24 cellular contexts compared by ENCODE assay signal in the genomic region with DNA sequence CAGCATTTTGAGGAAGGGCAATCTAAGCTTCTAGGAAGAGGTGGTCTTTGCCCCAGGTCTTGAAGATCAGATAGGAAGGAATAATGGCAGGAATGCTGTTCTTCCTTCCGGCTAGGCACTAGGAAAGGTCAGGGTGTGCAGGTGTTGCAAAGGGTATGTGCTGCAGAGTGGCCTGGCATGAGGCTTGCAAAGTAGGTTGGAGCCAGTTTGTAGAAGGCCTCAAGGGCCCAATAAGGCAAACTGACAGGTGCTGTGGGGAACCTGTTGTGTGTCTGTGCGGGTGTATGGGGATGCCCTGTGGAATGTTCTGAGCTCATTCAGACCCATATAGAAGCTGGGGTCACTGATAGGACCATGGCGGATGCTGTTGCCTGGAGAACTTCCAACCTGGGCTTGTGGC. TPM values are rescaled to one million over a fixed set of nuclear protein-coding genes. Genes with fewer than 3 reads are reported as not detected.
A peak's percentile ranks its signal among the peaks of the same experiment; 100 is the strongest.
DNase-seq lines count a peak whose midpoint lies in the region; ATAC-seq and TF ChIP-seq lines count a peak whose summit lies in the region.
"Had no signal": no experiment of that assay in that cellular context is flagged by ENCODE, and none has a peak within 500 bp of the region (broad histone marks: within the 10 kb centered on the region; RNA-seq: fewer than 3 reads in every experiment).

No MANE protein-coding gene starts in this region.

- POLR2A ChIA-PET in activated CD8-positive, alpha-beta T cell treated with anti-CD3 and anti-CD28 coated beads, Interleukin-2, amount 10 ng/mL, durations not matched to agents 7 days and 5 days (lab: Charles Lee), result no interaction called here
- POLR2A ChIA-PET in activated CD8-positive, alpha-beta T cell treated with anti-CD3 and anti-CD28 coated beads for 36 hours (lab: Charles Lee), result interaction anchor here (3.7 kb wide), 1 partner anchor 12 kb away, joined by 15 read pairs; no protein-coding TSS in a partner anchor
- POLR2A ChIA-PET in activated CD4-positive, alpha-beta memory T cell treated with anti-CD3 and anti-CD28 coated beads for 36 hours (lab: Charles Lee), result interaction anchor here (0.7 to 1.2 kb wide), 2 partner anchors 13 to 89 kb away, joined by 3 read pairs; a partner anchor contains a TSS

- H3K27ac Mint-ChIP-seq in activated CD8-positive, alpha-beta T cell treated with anti-CD3 and anti-CD28 coated beads, Interleukin-2, amount 10 ng/mL, durations not matched to agents 7 days and 5 days, result peak overlapping the region; percentile 36
- H3K27ac Mint-ChIP-seq in activated CD8-positive, alpha-beta T cell treated with anti-CD3 and anti-CD28 coated beads for 36 hours, result no peak overlapping the region
- no peak overlapping the region for H3K27ac Mint-ChIP-seq in activated CD4-positive, alpha-beta memory T cell treated with anti-CD3 and anti-CD28 coated beads for 36 hours
- H3K27ac Mint-ChIP-seq: B cell had no signal

- no peak for DNase-seq in activated CD8-positive, alpha-beta T cell treated with anti-CD3 and anti-CD28 coated beads, Interleukin-2, amount 10 ng/mL, durations not matched to agents 7 days and 5 days
- no peak for DNase-seq in activated CD8-positive, alpha-beta T cell treated with anti-CD3 and anti-CD28 coated beads for 36 hours
- DNase-seq in ecto neural progenitor cell (ENCODE audit: low spot score) (peak; percentile 29), myocyte (ENCODE audit: low read depth) (peak; percentile 44), retina (peak; percentile 13), NCI-H1417 treated with DMSO at 0.1 percent for 48 hours (lab: John Stamatoyannopoulos, UW) (no peak)
- no peak for DNase-seq in activated CD4-positive, alpha-beta memory T cell treated with anti-CD3 and anti-CD28 coated beads for 36 hours
- DNase-seq: DMS53; Karpas-422; MV-4-11; NCI-H1105; NCI-H146; NCI-H1930; NCI-H446; NCI-H526; NCI-H82; NK-92 treated with Interleukin-12 subunit alpha and Interleukin-12 subunit beta, amount 100 ng/mL, for 24 hours; PC-3 had no signal

- CTCF ChIA-PET in activated CD8-positive, alpha-beta T cell treated with anti-CD3 and anti-CD28 coated beads, Interleukin-2, amount 10 ng/mL, durations not matched to agents 7 days and 5 days (lab: Charles Lee), result interaction anchor here (0.9 to 4.6 kb wide), 2 partner anchors 11 to 25 kb away, joined by 3 to 23 read pairs; no protein-coding TSS in a partner anchor
- CTCF ChIA-PET in activated CD8-positive, alpha-beta T cell treated with anti-CD3 and anti-CD28 coated beads for 36 hours (lab: Charles Lee), result interaction anchor here (5.1 kb wide), 1 partner anchor 26 kb away, joined by 33 read pairs; no protein-coding TSS in a partner anchor
- CTCF ChIA-PET in activated CD4-positive, alpha-beta memory T cell treated with anti-CD3 and anti-CD28 coated beads for 36 hours (lab: Charles Lee), result interaction anchor here (3.9 kb wide), 1 partner anchor 25 kb away, joined by 14 read pairs; no protein-coding TSS in a partner anchor

- TF ChIP-seq CTCF in activated CD8-positive, alpha-beta T cell treated with anti-CD3 and anti-CD28 coated beads for 36 hours (IDR thresholded peaks at IDR 0.05), result no peak

- intact Hi-C loops in activated CD8-positive, alpha-beta T cell treated with anti-CD3 and anti-CD28 coated beads for 36 hours (cut with micrococcal nuclease), result no loop called here
- intact Hi-C loops in activated CD4-positive, alpha-beta memory T cell treated with anti-CD3 and anti-CD28 coated beads for 36 hours (cut with micrococcal nuclease), result no loop called here

- H3K4me1 Mint-ChIP-seq in activated CD8-positive, alpha-beta T cell treated with anti-CD3 and anti-CD28 coated beads, Interleukin-2, amount 10 ng/mL, durations not matched to agents 7 days and 5 days (ENCODE audit: low read depth), result peaks cover 21% of the 10 kb centered on the region
- peaks cover 36% of the 10 kb centered on the region for H3K4me1 Mint-ChIP-seq in activated CD8-positive, alpha-beta T cell treated with anti-CD3 and anti-CD28 coated beads for 36 hours (ENCODE audit: low read depth)
- H3K4me1 Mint-ChIP-seq in activated CD4-positive, alpha-beta memory T cell treated with anti-CD3 and anti-CD28 coated beads for 36 hours (ENCODE audit: low read depth), result peaks cover 24% of the 10 kb centered on the region
- H3K4me1 Mint-ChIP-seq: CD14-positive monocyte had no signal

- H3K9me3 Mint-ChIP-seq in activated CD8-positive, alpha-beta T cell treated with anti-CD3 and anti-CD28 coated beads, Interleukin-2, amount 10 ng/mL, durations not matched to agents 7 days and 5 days (ENCODE audit: insufficient read depth), result no peaks in the 10 kb centered on the region
- H3K9me3 Mint-ChIP-seq in activated CD8-positive, alpha-beta T cell treated with anti-CD3 and anti-CD28 coated beads for 36 hours, result no peaks in the 10 kb centered on the region
- no peaks in the 10 kb centered on the region for H3K9me3 Mint-ChIP-seq in activated CD4-positive, alpha-beta memory T cell treated with anti-CD3 and anti-CD28 coated beads for 36 hours
- H3K9me3 Mint-ChIP-seq: CD14-positive monocyte had no signal

- H3K27me3 Mint-ChIP-seq in activated CD8-positive, alpha-beta T cell treated with anti-CD3 and anti-CD28 coated beads, Interleukin-2, amount 10 ng/mL, durations not matched to agents 7 days and 5 days (ENCODE audit: low read depth), result no peaks in the 10 kb centered on the region
- no peaks in the 10 kb centered on the region for H3K27me3 Mint-ChIP-seq in activated CD8-positive, alpha-beta T cell treated with anti-CD3 and anti-CD28 coated beads for 36 hours
- no peaks in the 10 kb centered on the region for H3K27me3 Mint-ChIP-seq in activated CD4-positive, alpha-beta memory T cell treated with anti-CD3 and anti-CD28 coated beads for 36 hours
- H3K27me3 Mint-ChIP-seq: B cell had no signal

- ATAC-seq in activated CD8-positive, alpha-beta T cell treated with anti-CD3 and anti-CD28 coated beads, Interleukin-2, amount 10 ng/mL, durations not matched to agents 7 days and 5 days, result no peak
- no peak for ATAC-seq in activated CD8-positive, alpha-beta T cell treated with anti-CD3 and anti-CD28 coated beads for 36 hours
- ATAC-seq in activated CD4-positive, CD25-positive, alpha-beta regulatory T cell treated with anti-CD3 and anti-CD28 coated beads, Interleukin-2, amount 50 U/mL, for 24 hours, result no peak
- ATAC-seq: HCT116, HepG2, PC-3, Right ventricle myocardium inferior had no signal

- no peak overlapping the region for H3K4me3 Mint-ChIP-seq in activated CD8-positive, alpha-beta T cell treated with anti-CD3 and anti-CD28 coated beads, Interleukin-2, amount 10 ng/mL, durations not matched to agents 7 days and 5 days
- no peak overlapping the region for H3K4me3 Mint-ChIP-seq in activated CD8-positive, alpha-beta T cell treated with anti-CD3 and anti-CD28 coated beads for 36 hours
- no peak overlapping the region for H3K4me3 Mint-ChIP-seq in activated CD4-positive, alpha-beta memory T cell treated with anti-CD3 and anti-CD28 coated beads for 36 hours
- H3K4me3 Mint-ChIP-seq: B cell, CD14-positive monocyte had no signal

- H3K36me3 Mint-ChIP-seq in activated CD8-positive, alpha-beta T cell treated with anti-CD3 and anti-CD28 coated beads, Interleukin-2, amount 10 ng/mL, durations not matched to agents 7 days and 5 days (ENCODE audit: low read depth), result peaks cover 75% of the 10 kb centered on the region
- peaks cover 51% of the 10 kb centered on the region for H3K36me3 Mint-ChIP-seq in activated CD8-positive, alpha-beta T cell treated with anti-CD3 and anti-CD28 coated beads for 36 hours (ENCODE audit: low read depth)
- H3K36me3 Mint-ChIP-seq in activated CD4-positive, alpha-beta memory T cell treated with anti-CD3 and anti-CD28 coated beads for 36 hours, result peaks cover 50% of the 10 kb centered on the region

RNA-seq across cellular contexts. Expression of a gene that starts 12.7 kb away (rescaled TPM):
- 100 to 1,000 TPM; 123 to 125 TPM for total RNA-seq in activated CD8-positive, alpha-beta T cell treated with anti-CD3 and anti-CD28 coated beads, Interleukin-2, amount 10 ng/mL, durations not matched to agents 7 days and 5 days
- total RNA-seq in activated CD8-positive, alpha-beta T cell treated with anti-CD3 and anti-CD28 coated beads for 36 hours, result 10 to 100 TPM; 59.6 to 61.7 TPM
- 115 and 126 TPM in 2 replicates for total RNA-seq in myocyte
- polyA plus RNA-seq in myocyte (2012), result 95.2 TPM
- 10 to 100 TPM; 65.7 to 71.9 TPM for total RNA-seq in activated CD4-positive, alpha-beta memory T cell treated with anti-CD3 and anti-CD28 coated beads for 36 hours

Comparison
In these comparisons a context has a peak if more than half of its experiments do, and no peak if none do; other contexts are left out.
1. DNase-seq: peak in ecto neural progenitor cell (single experiment), myocyte (single experiment) and retina (single experiment); none in activated CD8-positive, alpha-beta T cell treated with anti-CD3 and anti-CD28 coated beads, Interleukin-2, amount 10 ng/mL, durations not matched to agents 7 days and 5 days (single experiment), activated CD8-positive, alpha-beta T cell treated with anti-CD3 and anti-CD28 coated beads for 36 hours (single experiment), NCI-H1417 treated with DMSO at 0.1 percent for 48 hours (single experiment) and activated CD4-positive, alpha-beta memory T cell treated with anti-CD3 and anti-CD28 coated beads for 36 hours (single experiment).